8 cellular contexts compared by ENCODE assay signal in genomic region chr12:56189918-56190694, GRCh38. TPM values are rescaled to one million over a fixed set of nuclear protein-coding genes. Genes with fewer than 3 reads are reported as not detected.
DNase-seq lines count a peak whose midpoint lies in the region; ATAC-seq and TF ChIP-seq lines count a peak whose summit lies in the region.

No MANE protein-coding gene starts in this region.

- peak; percentile 39 for ATAC-seq in GM21786 (IDR thresholded peaks at IDR 0.05; ENCODE audit: unreplicated experiment)
- ATAC-seq in natural killer cell treated with Interleukin-12 subunit alpha and Interleukin-12 subunit beta and Interleukin-15 and Interleukin-18, amount 100 ng/mL, for 72 hours, result peak; percentile 59 to 63
- ATAC-seq in stimulated activated naive B cell treated with anti-CD40 and anti-IgM and Interleukin-4, amounts not matched to agents 10 μg/mL and 1 μg/mL and 100 μg/mL, for 72 hours (replicated peaks), result peak; percentile 59 to 68

- peak overlapping the region; percentile 96 for H3K27ac ChIP-seq in RWPE1

- peaks cover 19% of the 10 kb centered on the region for H3K4me1 ChIP-seq in Caco-2

- peak overlapping the region; percentile 49 for H3K4me3 ChIP-seq in Caco-2 (ENCODE audit: low read depth, low read length)

- peaks cover 39% of the 10 kb centered on the region for H3K36me3 Mint-ChIP-seq in Caco-2 (ENCODE audit: insufficient read depth, unreplicated experiment)
- peaks cover 13% of the 10 kb centered on the region for H3K36me3 Mint-ChIP-seq in natural killer cell treated with Interleukin-12 subunit alpha and Interleukin-12 subunit beta and Interleukin-15 and Interleukin-18, amount 100 ng/mL, for 72 hours
- peaks cover 9 to 14% of the 10 kb centered on the region in 2 donors for H3K36me3 Mint-ChIP-seq in stimulated activated naive B cell treated with anti-CD40 and anti-IgM and Interleukin-4, amounts not matched to agents 10 μg/mL and 1 μg/mL and 100 μg/mL, for 72 hours

- H3K4me1 Mint-ChIP-seq in Caco-2 (ENCODE audit: low read depth, unreplicated experiment), result peaks cover 35% of the 10 kb centered on the region
- peaks cover 44 to 49% of the 10 kb centered on the region in 2 donors for H3K4me1 Mint-ChIP-seq in natural killer cell treated with Interleukin-12 subunit alpha and Interleukin-12 subunit beta and Interleukin-15 and Interleukin-18, amount 100 ng/mL, for 72 hours (ENCODE audit: low read depth in 2 of 2)
- peaks cover 29 to 53% of the 10 kb centered on the region in 2 donors for H3K4me1 Mint-ChIP-seq in stimulated activated naive B cell treated with anti-CD40 and anti-IgM and Interleukin-4, amounts not matched to agents 10 μg/mL and 1 μg/mL and 100 μg/mL, for 72 hours

- intact Hi-C loops in Caco-2 (cut with micrococcal nuclease; ENCODE audit: unreplicated experiment), result loop anchor here (1.0 to 5.0 kb wide), 6 partner anchors 31 to 277 kb away; partner anchors contain the start of genes CS and SPRYD4

- no peaks in the 10 kb centered on the region for H3K27me3 ChIP-seq in Caco-2 (replicated peaks; ENCODE audit: control insufficient read depth, insufficient read depth, low read length)

- H3K36me3 ChIP-seq in Caco-2 (ENCODE audit: control insufficient read depth, insufficient read depth, low read length), result peaks cover 3% of the 10 kb centered on the region; the same call in 1 of the 2 replicates

- H3K4me3 Mint-ChIP-seq in Caco-2 (ENCODE audit: unreplicated experiment), result peak overlapping the region; percentile 97
- H3K4me3 Mint-ChIP-seq in natural killer cell treated with Interleukin-12 subunit alpha and Interleukin-12 subunit beta and Interleukin-15 and Interleukin-18, amount 100 ng/mL, for 72 hours, result peak overlapping the region; percentile 92
- H3K4me3 Mint-ChIP-seq in stimulated activated naive B cell treated with anti-CD40 and anti-IgM and Interleukin-4, amounts not matched to agents 10 μg/mL and 1 μg/mL and 100 μg/mL, for 72 hours, result peak overlapping the region; percentile 84 to 92

- H3K27ac Mint-ChIP-seq in Caco-2 (ENCODE audit: unreplicated experiment), result peak overlapping the region; percentile 98
- H3K27ac Mint-ChIP-seq in natural killer cell treated with Interleukin-12 subunit alpha and Interleukin-12 subunit beta and Interleukin-15 and Interleukin-18, amount 100 ng/mL, for 72 hours, result peak overlapping the region; percentile 93 to 96
- H3K27ac Mint-ChIP-seq in stimulated activated naive B cell treated with anti-CD40 and anti-IgM and Interleukin-4, amounts not matched to agents 10 μg/mL and 1 μg/mL and 100 μg/mL, for 72 hours, result peak overlapping the region; percentile 100

- POLR2A ChIA-PET in Caco-2 (lab: Charles Lee) (interaction anchor here (0.7 to 2.3 kb wide), 11 partner anchors 15 to 126 kb away, joined by 3 to 20 read pairs (median 7); partner anchors contain the start of genes CNPY2, COQ10A, ESYT1 and MYL6), RWPE1 (lab: Yijun Ruan, JAX; ENCODE audit: low non-redundant PET) (interaction anchor here (0.6 to 1.1 kb wide), 6 partner anchors 25 to 960 kb away, joined by 3 to 6 read pairs (median 4); partner anchors contain the start of genes ESYT1, MYL6, RNF41 and ZC3H10)

- H3K27me3 Mint-ChIP-seq in Caco-2 (ENCODE audit: insufficient read depth, unreplicated experiment), result peaks cover 3% of the 10 kb centered on the region
- H3K27me3 Mint-ChIP-seq in natural killer cell treated with Interleukin-12 subunit alpha and Interleukin-12 subunit beta and Interleukin-15 and Interleukin-18, amount 100 ng/mL, for 72 hours, result no peaks in the 10 kb centered on the region
- peaks cover 0 to 4% of the 10 kb centered on the region in 2 donors for H3K27me3 Mint-ChIP-seq in stimulated activated naive B cell treated with anti-CD40 and anti-IgM and Interleukin-4, amounts not matched to agents 10 μg/mL and 1 μg/mL and 100 μg/mL, for 72 hours

- DNase-seq in Caco-2 (peak; percentile 88 to 96), LoVo (ENCODE audit: low spot score) (peak; percentile 92), RWPE1 (ENCODE audit: low spot score) (peak; percentile 71), fibroblast of the conjunctiva (ENCODE audit: low read depth) (peak; percentile 81)
- peak; percentile 59 for DNase-seq in activated effector memory CD4-positive, alpha-beta T cell treated with Interleukin-2 at 50 U/mL for 16 hours
- peak; percentile 80 for DNase-seq in natural killer cell treated with Interleukin-12 subunit alpha and Interleukin-12 subunit beta and Interleukin-15 and Interleukin-18, amount 100 ng/mL, for 72 hours (ENCODE audit: low spot score)
- peak; percentile 88 for DNase-seq in stimulated activated naive B cell treated with anti-CD40 and anti-IgM and Interleukin-4, amounts not matched to agents 10 μg/mL and 1 μg/mL and 100 μg/mL, for 72 hours

- TF ChIP-seq CTCF in Caco-2 (IDR thresholded peaks at IDR 0.05; ENCODE audit: insufficient read depth in 1 of 2, low read depth in 1 of 2, low read length in 1 of 2, severe bottlenecking in 1 of 2, unreplicated experiment in 1 of 2) (peak in 1 of 2 experiments; percentile 30), RWPE1 (conservative IDR thresholded peaks at IDR 0.05; ENCODE audit: low read depth) (no peak)

- no peaks in the 10 kb centered on the region for H3K9me3 Mint-ChIP-seq in Caco-2 (ENCODE audit: unreplicated experiment)
- no peaks in the 10 kb centered on the region for H3K9me3 Mint-ChIP-seq in natural killer cell treated with Interleukin-12 subunit alpha and Interleukin-12 subunit beta and Interleukin-15 and Interleukin-18, amount 100 ng/mL, for 72 hours
- H3K9me3 Mint-ChIP-seq in stimulated activated naive B cell treated with anti-CD40 and anti-IgM and Interleukin-4, amounts not matched to agents 10 μg/mL and 1 μg/mL and 100 μg/mL, for 72 hours, result no peaks in the 10 kb centered on the region

- no peaks in the 10 kb centered on the region for H3K9me3 ChIP-seq in Caco-2

- CTCF ChIA-PET in Caco-2 (lab: Charles Lee), result interaction anchor here (0.6 to 3.8 kb wide), 24 partner anchors 12 to 451 kb away, joined by 3 to 99 read pairs (median 5); partner anchors contain the start of genes ANKRD52, CNPY2, ESYT1 and MYL6
- CTCF ChIA-PET in RWPE1 (lab: Yijun Ruan, JAX), result interaction anchor here (0.5 to 4.3 kb wide), 26 partner anchors 9 to 453 kb away, joined by 3 to 36 read pairs (median 5); partner anchors contain the start of genes ANKRD52, ESYT1, RNF41 and ZC3H10

- TSS peak; percentile 71 for BruUV-seq in Caco-2 (replicated peaks; lab: Mats Ljungman, UMichigan)

RNA-seq across cellular contexts. Expression of gene SMARCC2, which starts 0.8 kb away (rescaled TPM):
- total RNA-seq in Caco-2 (2022), result 89.1 and 94.8 TPM in 2 replicates
- total RNA-seq in natural killer cell treated with Interleukin-12 subunit alpha and Interleukin-12 subunit beta and Interleukin-15 and Interleukin-18, amount 100 ng/mL, for 72 hours, result 100 to 1,000 TPM; 102 to 166 TPM

RNA-seq across cellular contexts. Expression of gene RNF41, which starts 31.6 kb away (rescaled TPM):
- 48.0 and 53.4 TPM in 2 replicates for total RNA-seq in Caco-2 (2022)
- total RNA-seq in natural killer cell treated with Interleukin-12 subunit alpha and Interleukin-12 subunit beta and Interleukin-15 and Interleukin-18, amount 100 ng/mL, for 72 hours, result 10 to 100 TPM; 34.1 to 48.8 TPM

RNA-seq across cellular contexts. Expression of gene MYL6, which starts 31.9 kb away (rescaled TPM):
- 960 and 1,174 TPM in 2 replicates for total RNA-seq in Caco-2 (2022)
- total RNA-seq in natural killer cell treated with Interleukin-12 subunit alpha and Interleukin-12 subunit beta and Interleukin-15 and Interleukin-18, amount 100 ng/mL, for 72 hours, result 1,000 to 10,000 TPM; 1,441 to 1,555 TPM

RNA-seq across cellular contexts. Expression of gene NABP2, which starts 34.0 kb away (rescaled TPM):
- 32.1 and 37.7 TPM in 2 replicates for total RNA-seq in Caco-2 (2022)
- 10 to 100 TPM; 66.3 to 81.6 TPM for total RNA-seq in natural killer cell treated with Interleukin-12 subunit alpha and Interleukin-12 subunit beta and Interleukin-15 and Interleukin-18, amount 100 ng/mL, for 72 hours

RNA-seq across cellular contexts. Expression of gene MYL6B, which starts 37.7 kb away (rescaled TPM):
- total RNA-seq in Caco-2 (2022), result 40.5 and 44.8 TPM in 2 replicates
- total RNA-seq in natural killer cell treated with Interleukin-12 subunit alpha and Interleukin-12 subunit beta and Interleukin-15 and Interleukin-18, amount 100 ng/mL, for 72 hours, result 10 to 100 TPM; 32.0 to 65.5 TPM

Comparison
In these comparisons a context has a peak if more than half of its experiments do, and no peak if none do; other contexts are left out.
1. Peak in every context shown above with its lines: DNase-seq, ATAC-seq, H3K4me3 ChIP-seq and H3K27ac ChIP-seq.